In genomic region chr3:55128201-55128870, GRCh38 we compare ENCODE assay signal across 14 cellular contexts.
DNase-seq lines count a peak whose midpoint lies in the region; ATAC-seq, FAIRE-seq and TF ChIP-seq lines count a peak whose summit lies in the region.
"Had no signal": no experiment of that assay in that cellular context is flagged by ENCODE, and none has a peak within 500 bp of the region (broad histone marks: within the 10 kb centered on the region; RNA-seq: fewer than 3 reads in every experiment).

No MANE protein-coding gene starts in this region.

- no peaks in the 10 kb centered on the region for H3K4me1 ChIP-seq in kidney (ENCODE audit: control insufficient read depth in 1 of 2, insufficient read depth in 1 of 2, low read depth in 1 of 2, low read length in 2 of 2)
- H3K4me1 ChIP-seq: vagina had no signal

- DNase-seq in A172 (ENCODE audit: low spot score) (peak; percentile 49), HCEC 1CT (peak; percentile 13), RPMI7951 (ENCODE audit: low read depth) (peak; percentile 77), fibroblast of pulmonary artery (ENCODE audit: low read depth) (peak; percentile 59), D341Med (ENCODE audit: low spot score) (no peak), kidney (no peak)
- DNase-seq in stimulated activated CD4-positive, alpha-beta T cell treated with anti-CD3 and anti-CD28 coated beads, Interleukin-12 subunit alpha, Interleukin-12 subunit beta, amount 100 ng/mL, for 4 hours: no peak
- DNase-seq: activated CD4-positive, alpha-beta T cell treated with anti-CD3 and anti-CD28 coated beads for 48 hours; activated gamma-delta T cell; MG63; NCI-H526 treated with DMSO at 0.1 percent for 48 hours had no signal

- intact Hi-C loops in kidney (cut with DNase I): no loop called here

- ATAC-seq in HG03159 (IDR thresholded peaks at IDR 0.05; ENCODE audit: unreplicated experiment): no peak
- ATAC-seq: left lobe of liver had no signal

- no peak overlapping the region for H3K27ac ChIP-seq in kidney (ENCODE audit: low read depth in 2 of 2, low read length in 2 of 2)
- H3K27ac ChIP-seq: vagina had no signal

- H3K4me3 ChIP-seq in fibroblast of pulmonary artery (replicated peaks; ENCODE audit: low read depth, low read length): no peak overlapping the region
- H3K4me3 ChIP-seq in kidney (ENCODE audit: low read length in 2 of 2): no peak overlapping the region
- H3K4me3 ChIP-seq: MG63, vagina had no signal

- FAIRE-seq in kidney (lab: Jason Lieb, UNC): no peak

- no peaks in the 10 kb centered on the region for H3K36me3 ChIP-seq in kidney (ENCODE audit: control insufficient read depth in 1 of 2, insufficient read depth in 2 of 2, low read length in 2 of 2)
- H3K36me3 ChIP-seq: MG63, vagina had no signal

- TF ChIP-seq CTCF in fibroblast of pulmonary artery (IDR thresholded peaks at IDR 0.05; ENCODE audit: low read length, missing control alignments) (no peak), kidney (IDR thresholded peaks at IDR 0.05; ENCODE audit: borderline replicate concordance, extremely low read depth, insufficient read depth) (no peak)

- no peaks in the 10 kb centered on the region for H3K9me3 ChIP-seq in kidney (ENCODE audit: control insufficient read depth in 1 of 2, low read length in 2 of 2)
- H3K9me3 ChIP-seq: MG63, vagina had no signal

- no peak overlapping the region for H3K9ac ChIP-seq in kidney (ENCODE audit: low read length in 2 of 2)

Comparison
In these comparisons a context has a peak if more than half of its experiments do, and no peak if none do; other contexts are left out.
1. DNase-seq: peak in A172 (single experiment), HCEC 1CT (single experiment), RPMI7951 (single experiment) and fibroblast of pulmonary artery (single experiment); none in stimulated activated CD4-positive, alpha-beta T cell treated with anti-CD3 and anti-CD28 coated beads, Interleukin-12 subunit alpha, Interleukin-12 subunit beta, amount 100 ng/mL, for 4 hours (single experiment), D341Med (single experiment) and kidney (single experiment).